10 cellular contexts compared by ENCODE assay signal in the genomic region with DNA sequence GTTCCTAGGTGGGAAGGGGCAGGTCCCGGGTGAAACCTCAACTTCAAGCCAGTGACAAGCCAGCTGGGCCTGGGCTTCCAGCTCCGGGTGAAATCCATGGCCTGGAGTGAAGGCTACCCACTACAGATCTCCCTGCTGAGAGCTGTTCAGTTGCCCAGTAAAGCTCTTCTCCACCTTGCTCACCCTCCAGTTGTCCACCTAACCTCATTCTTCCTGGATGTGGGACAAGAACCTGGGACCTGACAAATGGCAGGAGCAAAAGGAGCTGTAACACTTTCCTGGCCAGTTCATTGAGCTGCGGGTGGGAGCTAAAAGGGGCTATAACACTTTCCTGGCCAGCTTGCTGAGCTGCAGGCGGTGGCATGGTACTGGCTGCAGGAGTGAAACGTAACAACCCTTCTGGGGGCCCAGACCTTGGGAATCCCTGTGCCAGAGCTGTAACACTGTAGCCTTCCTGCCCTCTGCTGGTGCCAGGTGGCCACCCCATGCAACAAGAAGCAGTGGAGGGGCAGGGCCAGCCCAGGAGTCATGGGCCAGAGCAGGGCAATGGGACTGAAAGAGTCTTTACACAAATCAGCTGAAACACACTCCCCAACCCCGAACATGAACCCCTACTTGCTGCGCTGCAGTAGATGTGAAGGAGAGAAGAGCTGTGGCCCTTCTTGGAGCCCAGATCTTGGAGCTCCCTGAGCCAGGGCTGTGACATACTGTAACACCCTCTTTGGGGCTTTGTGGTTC. TPM values are rescaled to one million over a fixed set of nuclear protein-coding genes. Genes with fewer than 3 reads are reported as not detected.
A peak's percentile ranks its signal among the peaks of the same experiment; 100 is the strongest.
DNase-seq lines count a peak whose midpoint lies in the region; ATAC-seq, FAIRE-seq and TF ChIP-seq lines count a peak whose summit lies in the region.
"Had no signal": no experiment of that assay in that cellular context is flagged by ENCODE, and none has a peak within 500 bp of the region (broad histone marks: within the 10 kb centered on the region; RNA-seq: fewer than 3 reads in every experiment).

No MANE protein-coding gene starts in this region.

- ATAC-seq in GM21737 (IDR thresholded peaks at IDR 0.05; ENCODE audit: unreplicated experiment), result no peak

- H3K27me3 ChIP-seq in bronchial epithelial cell (ENCODE audit: control insufficient read depth, insufficient read depth, low read length), result no peaks in the 10 kb centered on the region

- H3K4me3 ChIP-seq in bronchial epithelial cell (ENCODE audit: low read depth, low read length), result no peak overlapping the region

- DNase-seq in NK-92 treated with Interleukin-12 subunit alpha and Interleukin-12 subunit beta, amount 100 ng/mL, for 24 hours (lab: John Stamatoyannopoulos, UW), result peak; percentile 16
- no peak for DNase-seq in NK-92 (lab: John Stamatoyannopoulos, UW; ENCODE audit: unreplicated experiment)
- DNase-seq in NCI-H510A (lab: John Stamatoyannopoulos, UW), result peak; percentile 14
- no peak for DNase-seq in bronchial epithelial cell (ENCODE audit: low read depth)
- DNase-seq in stimulated activated CD4-positive, alpha-beta T cell treated with anti-CD3 and anti-CD28 coated beads, Interleukin-15, amount 100 ng/mL, for 48 hours (ENCODE audit: low read depth in 2 of 2), result peak; percentile 4 to 14
- no peak for DNase-seq in substantia nigra (lab: John Stamatoyannopoulos, UW)
- DNase-seq in anterior cingulate cortex (lab: John Stamatoyannopoulos, UW), result no peak
- DNase-seq: DMS79, naive B cell had no signal

- H3K27ac ChIP-seq in substantia nigra (ENCODE audit: low read depth, low read length, poor library complexity, severe bottlenecking), result no peak overlapping the region

- H3K36me3 ChIP-seq in bronchial epithelial cell (ENCODE audit: control insufficient read depth, insufficient read depth, low read length), result no peaks in the 10 kb centered on the region

- FAIRE-seq in bronchial epithelial cell (lab: Jason Lieb, UNC), result no peak

- peak; percentile 56 for TF ChIP-seq CTCF in bronchial epithelial cell (IDR thresholded peaks at IDR 0.05; ENCODE audit: insufficient read depth, low read length, severe bottlenecking)

RNA-seq across cellular contexts. Expression of gene HINT3, which starts 3.6 kb away (rescaled TPM):
- 20.9 and 25.3 TPM in 2 replicates for total RNA-seq in bronchial epithelial cell

RNA-seq across cellular contexts. Expression of gene TRMT11, which starts 33.4 kb away (rescaled TPM):
- total RNA-seq in bronchial epithelial cell, result 22.7 and 28.7 TPM in 2 replicates

Comparison
In these comparisons a context has a peak if more than half of its experiments do, and no peak if none do; other contexts are left out.
1. DNase-seq: peak in NK-92 treated with Interleukin-12 subunit alpha and Interleukin-12 subunit beta, amount 100 ng/mL, for 24 hours (single experiment), NCI-H510A (single experiment) and stimulated activated CD4-positive, alpha-beta T cell treated with anti-CD3 and anti-CD28 coated beads, Interleukin-15, amount 100 ng/mL, for 48 hours (2 of 2); none in NK-92 (single experiment), bronchial epithelial cell (single experiment), substantia nigra (0 of 49) and anterior cingulate cortex (0 of 58).